ENCODE assay signal across 8 cellular contexts in the genomic region with DNA sequence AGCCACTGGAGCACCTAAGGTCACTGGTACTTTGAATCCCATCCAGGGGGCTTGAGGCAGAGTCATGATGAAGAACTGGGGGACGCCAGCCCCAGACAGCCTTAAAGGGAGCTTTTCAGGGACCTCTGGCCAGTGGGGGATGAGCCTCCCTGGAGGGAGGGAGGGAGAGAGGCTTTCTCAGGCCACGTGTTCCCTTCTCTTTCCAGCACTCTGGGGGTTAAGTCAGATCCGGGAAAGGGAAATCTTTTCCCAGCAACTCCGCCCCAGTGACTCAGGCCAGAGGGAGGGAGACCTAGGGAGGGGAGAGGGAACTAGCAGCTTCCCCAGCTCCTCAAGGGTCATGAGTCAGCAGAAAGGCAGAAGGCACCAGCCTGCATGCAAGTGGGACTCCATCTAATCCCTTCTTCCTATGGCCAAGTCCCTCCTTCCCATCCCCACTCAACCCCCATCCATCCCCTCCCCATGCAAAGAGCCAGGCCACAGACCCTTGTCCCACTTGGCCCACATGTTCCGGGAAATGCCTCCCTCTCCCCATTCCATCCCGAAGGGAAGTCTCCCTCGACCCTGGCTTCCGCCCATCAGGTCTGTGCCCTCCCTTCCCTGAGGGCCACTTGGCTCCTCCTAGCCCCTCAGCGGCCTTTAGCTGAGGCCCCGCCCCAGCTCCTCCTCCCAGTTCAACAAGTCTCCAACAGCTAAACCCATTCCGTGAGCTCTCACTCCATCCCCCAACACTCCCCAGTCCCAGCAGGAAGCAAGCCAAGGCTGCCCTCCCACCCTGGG. TPM values are rescaled to one million over a fixed set of nuclear protein-coding genes. Genes with fewer than 3 reads are reported as not detected.
DNase-seq lines count a peak whose midpoint lies in the region; ATAC-seq and TF ChIP-seq lines count a peak whose summit lies in the region.

No MANE protein-coding gene starts in this region.

- peaks cover 32% of the 10 kb centered on the region for H3K36me3 Mint-ChIP-seq in activated naive CD4-positive, alpha-beta T cell treated with anti-CD3 and anti-CD28 coated beads for 36 hours (ENCODE audit: low read depth)
- H3K36me3 Mint-ChIP-seq in natural killer cell treated with Interleukin-12 subunit alpha and Interleukin-12 subunit beta and Interleukin-15 and Interleukin-18, amount 100 ng/mL, for 72 hours: peaks cover 13% of the 10 kb centered on the region

- H3K4me1 ChIP-seq in foreskin keratinocyte: peaks cover 40% of the 10 kb centered on the region
- H3K4me1 ChIP-seq in thyroid gland: peaks cover 49 to 69% of the 10 kb centered on the region in 2 donors

- H3K27ac Mint-ChIP-seq in activated naive CD4-positive, alpha-beta T cell treated with anti-CD3 and anti-CD28 coated beads for 36 hours: no peak overlapping the region
- H3K27ac Mint-ChIP-seq in natural killer cell treated with Interleukin-12 subunit alpha and Interleukin-12 subunit beta and Interleukin-15 and Interleukin-18, amount 100 ng/mL, for 72 hours: no peak overlapping the region

- TF ChIP-seq POLR2A in thyroid gland (IDR thresholded peaks at IDR 0.05): peak in 1 of 2 donors; percentile 90

- H3K27ac ChIP-seq in foreskin keratinocyte (peak overlapping the region; percentile 85), thyroid gland (peak overlapping the region; percentile 98 to 100 (median 100))

- TF ChIP-seq CTCF in foreskin keratinocyte (conservative IDR thresholded peaks at IDR 0.05): no peak
- TF ChIP-seq CTCF in thyroid gland (IDR thresholded peaks at IDR 0.05): no peak

- 0 to 2% methylated on average over 10 to 11 of the region's 11 CpGs for WGBS in thyroid gland, 2 donors

- intact Hi-C loops in activated naive CD4-positive, alpha-beta T cell treated with anti-CD3 and anti-CD28 coated beads for 36 hours (cut with micrococcal nuclease): loop anchor here (1.0 to 5.0 kb wide), 6 partner anchors 9 to 516 kb away; a partner anchor contains a TSS
- intact Hi-C loops in thyroid gland (cut with DNase I): loop anchor here (5.0 kb wide), 2 partner anchors 46 to 201 kb away; a partner anchor contains a TSS

- H3K27me3 ChIP-seq in foreskin keratinocyte: no peaks in the 10 kb centered on the region
- no peaks in the 10 kb centered on the region for H3K27me3 ChIP-seq in thyroid gland

- CTCF ChIA-PET in activated naive CD4-positive, alpha-beta T cell treated with anti-CD3 and anti-CD28 coated beads for 36 hours (lab: Charles Lee): interaction anchor here (0.6 to 6.0 kb wide), 11 partner anchors 9 to 125 kb away, joined by 3 to 39 read pairs (median 10); no protein-coding TSS in a partner anchor

- no peaks in the 10 kb centered on the region for H3K27me3 Mint-ChIP-seq in activated naive CD4-positive, alpha-beta T cell treated with anti-CD3 and anti-CD28 coated beads for 36 hours (ENCODE audit: low read depth)
- no peaks in the 10 kb centered on the region for H3K27me3 Mint-ChIP-seq in natural killer cell treated with Interleukin-12 subunit alpha and Interleukin-12 subunit beta and Interleukin-15 and Interleukin-18, amount 100 ng/mL, for 72 hours

- DNase-seq in DMS153 treated with DMSO at 0.1 percent for 48 hours (lab: John Stamatoyannopoulos, UW; ENCODE audit: unreplicated experiment): peak; percentile 79
- DNase-seq in HK-2 (ENCODE audit: unreplicated experiment): peak; percentile 94
- peak; percentile 87 for DNase-seq in OCI-M2 (lab: John Stamatoyannopoulos, UW; ENCODE audit: unreplicated experiment)
- peak; percentile 83 for DNase-seq in activated naive CD4-positive, alpha-beta T cell treated with anti-CD3 and anti-CD28 coated beads for 36 hours
- DNase-seq in foreskin keratinocyte: peak; percentile 99 to 100
- DNase-seq in natural killer cell treated with Interleukin-12 subunit alpha and Interleukin-12 subunit beta and Interleukin-15 and Interleukin-18, amount 100 ng/mL, for 72 hours (ENCODE audit: low spot score): peak; percentile 77
- peak; percentile 98 for DNase-seq in thyroid gland

- no peaks in the 10 kb centered on the region for H3K9me3 Mint-ChIP-seq in activated naive CD4-positive, alpha-beta T cell treated with anti-CD3 and anti-CD28 coated beads for 36 hours
- H3K9me3 Mint-ChIP-seq in natural killer cell treated with Interleukin-12 subunit alpha and Interleukin-12 subunit beta and Interleukin-15 and Interleukin-18, amount 100 ng/mL, for 72 hours: no peaks in the 10 kb centered on the region

- no peak overlapping the region for H3K4me3 Mint-ChIP-seq in activated naive CD4-positive, alpha-beta T cell treated with anti-CD3 and anti-CD28 coated beads for 36 hours
- H3K4me3 Mint-ChIP-seq in natural killer cell treated with Interleukin-12 subunit alpha and Interleukin-12 subunit beta and Interleukin-15 and Interleukin-18, amount 100 ng/mL, for 72 hours: no peak overlapping the region

- H3K36me3 ChIP-seq in thyroid gland: peaks cover 25 to 33% of the 10 kb centered on the region in 2 donors

- H3K9me3 ChIP-seq in thyroid gland: no peaks in the 10 kb centered on the region

- peak; percentile 70 for ATAC-seq in foreskin keratinocyte
- ATAC-seq in natural killer cell treated with Interleukin-12 subunit alpha and Interleukin-12 subunit beta and Interleukin-15 and Interleukin-18, amount 100 ng/mL, for 72 hours: peak; percentile 58 to 63
- no peak for ATAC-seq in HG03460 (IDR thresholded peaks at IDR 0.05; ENCODE audit: unreplicated experiment)

- peaks cover 45% of the 10 kb centered on the region for H3K4me1 Mint-ChIP-seq in activated naive CD4-positive, alpha-beta T cell treated with anti-CD3 and anti-CD28 coated beads for 36 hours (ENCODE audit: low read depth)
- H3K4me1 Mint-ChIP-seq in natural killer cell treated with Interleukin-12 subunit alpha and Interleukin-12 subunit beta and Interleukin-15 and Interleukin-18, amount 100 ng/mL, for 72 hours (ENCODE audit: low read depth in 2 of 2): peaks cover 46 to 48% of the 10 kb centered on the region in 2 donors

- H3K4me3 ChIP-seq in thyroid gland (replicated peaks in 1 of 3): peak overlapping the region in 1 of 3 donors; percentile 95

RNA-seq across cellular contexts. Expression of a gene that starts 5.6 kb away (rescaled TPM):
- 10 to 100 TPM; 38.1 to 41.3 TPM for total RNA-seq in activated naive CD4-positive, alpha-beta T cell treated with anti-CD3 and anti-CD28 coated beads for 36 hours
- total RNA-seq in foreskin keratinocyte (125 and 135 TPM in 2 replicates), thyroid gland (100 to 1,000 TPM; 131 to 185 (median 150) TPM)
- 113 TPM in 2 replicates for polyA plus RNA-seq in foreskin keratinocyte
- total RNA-seq in natural killer cell treated with Interleukin-12 subunit alpha and Interleukin-12 subunit beta and Interleukin-15 and Interleukin-18, amount 100 ng/mL, for 72 hours: 100 to 1,000 TPM in 1 of 2 donors, 10 to 100 TPM in 1; 83.2 to 102 TPM

RNA-seq across cellular contexts. Expression of a gene that starts 25.8 kb away (rescaled TPM):
- total RNA-seq in activated naive CD4-positive, alpha-beta T cell treated with anti-CD3 and anti-CD28 coated beads for 36 hours: not detected
- total RNA-seq in foreskin keratinocyte: 3.3 and 4.5 TPM in 2 replicates
- polyA plus RNA-seq in foreskin keratinocyte: 3.5 and 3.6 TPM in 2 replicates
- total RNA-seq in natural killer cell treated with Interleukin-12 subunit alpha and Interleukin-12 subunit beta and Interleukin-15 and Interleukin-18, amount 100 ng/mL, for 72 hours: not detected
- total RNA-seq in thyroid gland: 100 to 1,000 TPM in 1 of 4 donors, 10 to 100 TPM in 1, 1 to 10 TPM in 2; 4.0 to 325 (median 14.1) TPM

RNA-seq across cellular contexts. Expression of a gene that starts 39.1 kb away (rescaled TPM):
- under 1 TPM; 0.20 to 0.67 TPM for total RNA-seq in activated naive CD4-positive, alpha-beta T cell treated with anti-CD3 and anti-CD28 coated beads for 36 hours
- 1.1 and 3.2 TPM in 2 replicates for total RNA-seq in foreskin keratinocyte
- polyA plus RNA-seq in foreskin keratinocyte: 1.2 and 3.2 TPM in 2 replicates
- not detected for total RNA-seq in natural killer cell treated with Interleukin-12 subunit alpha and Interleukin-12 subunit beta and Interleukin-15 and Interleukin-18, amount 100 ng/mL, for 72 hours
- total RNA-seq in thyroid gland: 100 to 1,000 TPM; 229 to 449 (median 336) TPM

RNA-seq across cellular contexts. Expression of a gene that starts 47.7 kb away (rescaled TPM):
- total RNA-seq in activated naive CD4-positive, alpha-beta T cell treated with anti-CD3 and anti-CD28 coated beads for 36 hours: 1 to 10 TPM; 2.1 to 3.1 TPM
- total RNA-seq in foreskin keratinocyte: 112 and 121 TPM in 2 replicates
- 119 and 138 TPM in 2 replicates for polyA plus RNA-seq in foreskin keratinocyte
- total RNA-seq in natural killer cell treated with Interleukin-12 subunit alpha and Interleukin-12 subunit beta and Interleukin-15 and Interleukin-18, amount 100 ng/mL, for 72 hours: 1 to 10 TPM; 2.3 to 3.9 TPM
- total RNA-seq in thyroid gland: 100 to 1,000 TPM; 152 to 215 (median 178) TPM

Comparison
In these comparisons a context has a peak if more than half of its experiments do, and no peak if none do; other contexts are left out.
1. RNA of a gene that starts 39.1 kb away (total RNA-seq): 229 to 449 TPM in thyroid gland; 1.1 to 3.2 TPM in foreskin keratinocyte, 0.20 to 0.67 TPM in activated naive CD4-positive, alpha-beta T cell treated with anti-CD3 and anti-CD28 coated beads for 36 hours and not detected in natural killer cell treated with Interleukin-12 subunit alpha and Interleukin-12 subunit beta and Interleukin-15 and Interleukin-18, amount 100 ng/mL, for 72 hours; every median in the first group is over 10 times any median in the second.
2. Peak in every context shown above with its lines, with median percentiles within 50 percentile points of each other: DNase-seq.